8 cellular contexts compared by ENCODE assay signal in the genomic region with DNA sequence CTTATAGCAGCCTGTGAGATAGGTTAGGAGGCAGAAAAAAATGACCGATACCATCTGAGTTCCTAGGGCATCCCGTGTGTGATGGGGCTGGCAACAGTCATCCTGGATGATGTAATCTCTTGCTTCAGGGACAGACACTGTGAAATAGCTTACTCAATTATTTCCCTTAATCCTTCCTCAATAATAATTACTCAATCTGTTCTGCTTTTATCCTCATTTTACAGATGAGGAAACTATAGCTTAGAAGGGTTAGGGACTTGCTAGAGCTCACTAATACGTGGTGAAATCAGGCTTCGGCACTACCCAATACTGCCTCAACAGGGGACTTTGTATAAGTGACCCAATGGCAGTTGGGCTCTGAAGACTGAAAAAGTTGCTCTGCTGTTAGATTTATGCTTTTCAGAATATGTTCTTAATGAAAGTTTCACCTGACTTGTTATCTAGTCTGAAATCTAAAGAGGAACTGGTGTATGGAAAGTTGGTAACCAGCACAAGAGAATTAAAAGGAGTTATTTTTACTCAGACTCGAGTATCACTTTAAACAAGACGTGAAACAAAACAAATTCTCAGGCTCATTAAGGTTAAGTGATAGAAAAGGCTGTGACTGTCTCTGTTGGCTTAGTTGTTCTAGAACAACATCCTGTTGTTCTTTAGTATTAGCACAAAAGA. TPM values are rescaled to one million over a fixed set of nuclear protein-coding genes. Genes with fewer than 3 reads are reported as not detected.
DNase-seq lines count a peak whose midpoint lies in the region; ATAC-seq, FAIRE-seq and TF ChIP-seq lines count a peak whose summit lies in the region.

No MANE protein-coding gene starts in this region.

- H3K9me3 ChIP-seq in GM12878 (replicated peaks; ENCODE audit: control insufficient read depth, insufficient read depth, low read length) = peaks cover 19% of the 10 kb centered on the region

- peak; percentile 67 for DNase-seq in GM12864 (ENCODE audit: low read depth)
- peak; percentile 91 for DNase-seq in GM12878 (ENCODE audit: low read depth, low spot score)
- DNase-seq in sciatic nerve (ENCODE audit: low spot score) = no peak
- no peak for DNase-seq in frontal cortex (ENCODE audit: low spot score in 2 of 2)
- DNase-seq in NCI-H2029 treated with DMSO at 0.1 percent for 48 hours (lab: John Stamatoyannopoulos, UW) = no peak
- no peak for DNase-seq in NCI-H510A treated with DMSO at 0.1 percent for 48 hours (lab: John Stamatoyannopoulos, UW)

- H4K20me1 ChIP-seq in GM12878 (ENCODE audit: control insufficient read depth, insufficient read depth) = no peaks in the 10 kb centered on the region

- peak overlapping the region; percentile 45 for H3K9ac ChIP-seq in GM12878 (ENCODE audit: control insufficient read depth, insufficient read depth, low read length)

- POLR2A ChIA-PET in GM12878 (lab: Charles Lee) = interaction anchor here (0.6 to 6.9 kb wide), 6 partner anchors 14 to 148 kb away, joined by 3 to 74 read pairs (median 3); a partner anchor contains a TSS

- SMC1A ChIA-PET in GM12878 (lab: Charles Lee; ENCODE audit: uncharacterized antibody, unreplicated experiment) = interaction anchor here (0.8 to 7.0 kb wide), 11 partner anchors 10 to 95 kb away, joined by 3 to 144 read pairs (median 10); a partner anchor contains a TSS

- no peak overlapping the region for H3K4me3 ChIP-seq in GM12864 (ENCODE audit: low read depth, low read length)
- no peak overlapping the region; the same call in 1 of the 2 replicates for H3K4me3 ChIP-seq in GM12878

- no peak for TF ChIP-seq POLR2A in GM12878 (IDR thresholded peaks at IDR 0.05; ENCODE audit: low read depth, low read length)

- H3K79me2 ChIP-seq in GM12878 (ENCODE audit: control insufficient read depth, insufficient read depth, low read length) = no peaks in the 10 kb centered on the region

- peak overlapping the region; percentile 83 for H3K4me2 ChIP-seq in GM12878 (ENCODE audit: control insufficient read depth, insufficient read depth)

- peak; percentile 80 to 87 for TF ChIP-seq EP300 in GM12878 (IDR thresholded peaks at IDR 0.05; ENCODE audit: borderline replicate concordance in 1 of 2, control insufficient read depth in 1 of 2, low read depth in 2 of 2, low read length in 2 of 2)

- no peaks in the 10 kb centered on the region for H3K27me3 ChIP-seq in GM12878 (replicated peaks in 1 of 2; ENCODE audit: control insufficient read depth in 2 of 2, insufficient read depth in 2 of 2, low read length in 1 of 2)

- no peak for TF ChIP-seq RAD21 in GM12878 (IDR thresholded peaks at IDR 0.05; ENCODE audit: insufficient read depth, low read depth, low read length)

- H3K27ac ChIP-seq in GM12878 (ENCODE audit: control insufficient read depth, insufficient read depth) = peak overlapping the region; percentile 81

- intact Hi-C loops in GM12878 (cut with micrococcal nuclease; ENCODE audit: unreplicated experiment) (no loop called here), sciatic nerve (cut with DNase I) (no loop called here)

- WGBS in GM12878 (ENCODE audit: insufficient coverage, insufficient replicate concordance, low lambda C conversion rate, missing lambda C conversion rate) = 1% methylated on average over 6 of the region's 6 CpGs

- TF ChIP-seq CTCF in GM12864 (IDR thresholded peaks at IDR 0.05; ENCODE audit: low read depth, low read length, missing control alignments) = peak; percentile 30
- TF ChIP-seq CTCF in GM12878 (IDR thresholded peaks at IDR 0.05 in 2 of 3, conservative IDR thresholded peaks at IDR 0.05 in 1 of 3; ENCODE audit: control insufficient read depth in 2 of 3, extremely low read depth in 1 of 3, insufficient read depth in 1 of 3, low read depth in 3 of 3, low read length in 3 of 3) = peak; percentile 28 to 36 (median 28); a peak in 3 of 6 replicates

- peak overlapping the region; percentile 56 for H2AFZ ChIP-seq in GM12878 (ENCODE audit: control insufficient read depth, low read depth, low read length)

- in situ Hi-C loops in GM12878 (cut with MboI) = loop anchor here (10.0 kb wide), 1 partner anchor 411 kb away; a partner anchor contains a TSS

- RAD21 ChIA-PET in GM12878 (lab: Charles Lee; ENCODE audit: unreplicated experiment) = interaction anchor here (1.0 to 3.0 kb wide), 9 partner anchors 11 to 95 kb away, joined by 3 to 62 read pairs (median 5); a partner anchor contains a TSS

- H3K36me3 ChIP-seq in GM12878 (ENCODE audit: control insufficient read depth in 2 of 2, insufficient read depth in 2 of 2, low read length in 1 of 2) = peaks cover 1 to 4% of the 10 kb centered on the region in 2 experiments; a peak in 1 of 4 replicates

- BruUV-seq in GM12878 (replicated peaks; lab: Mats Ljungman, UMichigan) = no TSS peak

- ATAC-seq in GM21367 (IDR thresholded peaks at IDR 0.05; ENCODE audit: unreplicated experiment) = peak; percentile 62
- ATAC-seq in HG03558 (IDR thresholded peaks at IDR 0.05; ENCODE audit: extremely low read depth, unreplicated experiment) = peak; percentile 36
- ATAC-seq in GM12878 = peak; percentile 82
- ATAC-seq in sciatic nerve = peak; percentile 64

- CTCF ChIA-PET in GM12878 (lab: Yijun Ruan, JAX) = interaction anchor here (0.6 to 5.0 kb wide), 12 partner anchors 10 to 257 kb away, joined by 3 to 43 read pairs (median 3); a partner anchor contains a TSS

- peak; percentile 78 for FAIRE-seq in GM12878 (lab: Jason Lieb, UNC)
- no peak for FAIRE-seq in frontal cortex (lab: Jason Lieb, UNC)

- peaks cover 47% of the 10 kb centered on the region for H3K4me1 ChIP-seq in GM12878 (ENCODE audit: control insufficient read depth, insufficient read depth, low read length)

TF ChIP-seq in GM12878, 131 proteins besides CTCF, POLR2A, EP300 and RAD21 (continues in another document):
- TF ChIP-seq, protein P1, sequence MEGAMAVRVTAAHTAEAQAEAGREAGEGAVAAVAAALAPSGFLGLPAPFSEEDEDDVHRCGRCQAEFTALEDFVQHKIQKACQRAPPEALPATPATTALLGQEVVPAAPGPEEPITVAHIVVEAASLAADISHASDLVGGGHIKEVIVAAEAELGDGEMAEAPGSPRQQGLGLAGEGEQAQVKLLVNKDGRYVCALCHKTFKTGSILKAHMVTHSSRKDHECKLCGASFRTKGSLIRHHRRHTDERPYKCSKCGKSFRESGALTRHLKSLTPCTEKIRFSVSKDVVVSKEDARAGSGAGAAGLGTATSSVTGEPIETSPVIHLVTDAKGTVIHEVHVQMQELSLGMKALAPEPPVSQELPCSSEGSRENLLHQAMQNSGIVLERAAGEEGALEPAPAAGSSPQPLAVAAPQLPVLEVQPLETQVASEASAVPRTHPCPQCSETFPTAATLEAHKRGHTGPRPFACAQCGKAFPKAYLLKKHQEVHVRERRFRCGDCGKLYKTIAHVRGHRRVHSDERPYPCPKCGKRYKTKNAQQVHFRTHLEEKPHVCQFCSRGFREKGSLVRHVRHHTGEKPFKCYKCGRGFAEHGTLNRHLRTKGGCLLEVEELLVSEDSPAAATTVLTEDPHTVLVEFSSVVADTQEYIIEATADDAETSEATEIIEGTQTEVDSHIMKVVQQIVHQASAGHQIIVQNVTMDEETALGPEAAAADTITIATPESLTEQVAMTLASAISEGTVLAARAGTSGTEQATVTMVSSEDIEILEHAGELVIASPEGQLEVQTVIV (IDR thresholded peaks at IDR 0.05; ENCODE audit: borderline replicate concordance, partially characterized antibody) = no peak
- TF ChIP-seq SPI1 (IDR thresholded peaks at IDR 0.05; ENCODE audit: borderline replicate concordance, insufficient read depth, low read depth, low read length) (peak; percentile 88), ZNF24 (IDR thresholded peaks at IDR 0.05) (peak; percentile 61; the same call in 1 of the 2 replicates), TAF1 (IDR thresholded peaks at IDR 0.05; ENCODE audit: borderline replicate concordance, low read depth, low read length) (0 out of 2 replicates have a peak, but pooled peaks have one; percentile 4), RAD51 (IDR thresholded peaks at IDR 0.05) (no peak; the same call in 1 of the 2 replicates), NFXL1 (IDR thresholded peaks at IDR 0.05; ENCODE audit: borderline replicate concordance) (no peak), CBFB (IDR thresholded peaks at IDR 0.05; ENCODE audit: low read depth) (no peak), SIN3A (IDR thresholded peaks at IDR 0.05; ENCODE audit: low read depth, low read length) (no peak), JUND (IDR thresholded peaks at IDR 0.05; ENCODE audit: low read depth, low read length) (no peak), SMAD5 (IDR thresholded peaks at IDR 0.05; ENCODE audit: low read depth) (no peak), PAX8 (IDR thresholded peaks at IDR 0.05) (no peak), NR2C1 (IDR thresholded peaks at IDR 0.05) (no peak)

RNA-seq across cellular contexts. Expression of a gene that starts 14.4 kb away (rescaled TPM):
- total RNA-seq in GM12878 (2013; cell fraction: nucleolus; rRNA removed) = 205 and 212 TPM in 2 replicates
- total RNA-seq in GM12878 (2014; rRNA removed) (15.7 and 21.1 TPM in 2 replicates), GM12878 (2014; rRNA removed; fragmentation: Illumina TruSeq; extraction: Trizol) (19.3 and 19.9 TPM in 2 replicates), GM12878 (2021) (14.5 and 19.2 TPM in 2 replicates), sciatic nerve (152 TPM), frontal cortex (2.9 TPM)
- polyA plus RNA-seq in GM12878 (2011; ENCODE audit: low read depth) = 9.2 TPM
- polyA plus RNA-seq in GM12878 (2011; rRNA removed) (46.5 and 56.3 TPM in 2 replicates), GM12878 (2014; fragmentation: Illumina TruSeq; extraction: Trizol) (19.8 and 28.7 TPM in 2 replicates), GM12878 (2014; fragmentation: Nextera tagmentation; extraction: Ambion mirVana) (1 to 10 TPM; 5.2 to 6.0 TPM), GM12878 (2014; rRNA removed) (16.0 and 17.6 TPM in 2 replicates), GM12878 (2016; fragmentation: Nextera tagmentation; extraction: Ambion mirVana) (10 to 100 TPM; 12.3 to 14.2 TPM)
- 16.5 and 25.0 TPM in 2 replicates for polyA plus RNA-seq in GM12878 (2011; cell fraction: cytosol; rRNA removed)
- 14.5 and 22.6 TPM in 2 replicates for polyA plus RNA-seq in GM12878 (2011; cell fraction: nucleus; rRNA removed)
- polyA plus RNA-seq in GM12878 (2012) = 19.0 and 23.8 TPM in 2 replicates
- polyA minus RNA-seq in GM12878 (2011; rRNA and poly(A)+ RNA removed) = 19.8 and 28.5 TPM in 2 replicates
- 16.7 and 19.1 TPM in 2 replicates for polyA minus RNA-seq in GM12878 (2011; cell fraction: cytosol; rRNA and poly(A)+ RNA removed)
- polyA minus RNA-seq in GM12878 (2011; cell fraction: nucleus; rRNA and poly(A)+ RNA removed) = 26.5 and 41.1 TPM in 2 replicates

Comparison
In these comparisons a context has a peak if more than half of its experiments do, and no peak if none do; other contexts are left out.
1. DNase-seq: peak in GM12864 (single experiment) and GM12878 (single experiment); none in sciatic nerve (single experiment), frontal cortex (0 of 2), NCI-H2029 treated with DMSO at 0.1 percent for 48 hours (single experiment) and NCI-H510A treated with DMSO at 0.1 percent for 48 hours (single experiment).
2. Peak in every context shown above with its lines, with median percentiles within 50 percentile points of each other: ATAC-seq.